ENCODE assay signal across 1 cellular context in genomic region chr11:19919050-19919561, GRCh38.
TF ChIP-seq lines count a peak whose summit lies in the region.

No MANE protein-coding gene starts in this region.

TF ChIP-seq in GM23338, 12 proteins besides CTCF, POLR2A, EP300 and RAD21 (continued from another document):
- TF ChIP-seq ZNF462 (CRISPR knock-in tag; IDR thresholded peaks at IDR 0.05) (no peak), ZNF114 (CRISPR knock-in tag; IDR thresholded peaks at IDR 0.05) (no peak), POLR2AphosphoS5 (IDR thresholded peaks at IDR 0.05; ENCODE audit: low read depth) (no peak), STAT1 (IDR thresholded peaks at IDR 0.05; ENCODE audit: unreplicated experiment) (no peak), NANOG (IDR thresholded peaks at IDR 0.05; ENCODE audit: borderline replicate concordance) (no peak), ZNF331 (CRISPR knock-in tag; IDR thresholded peaks at IDR 0.05; ENCODE audit: low read depth) (no peak), CREB1 (CRISPR knock-in tag; IDR thresholded peaks at IDR 0.05; ENCODE audit: low read depth) (no peak), EZH2 (IDR thresholded peaks at IDR 0.05; ENCODE audit: low read depth, unreplicated experiment) (no peak), ETS1 (IDR thresholded peaks at IDR 0.05) (no peak)
